In the genomic region with DNA sequence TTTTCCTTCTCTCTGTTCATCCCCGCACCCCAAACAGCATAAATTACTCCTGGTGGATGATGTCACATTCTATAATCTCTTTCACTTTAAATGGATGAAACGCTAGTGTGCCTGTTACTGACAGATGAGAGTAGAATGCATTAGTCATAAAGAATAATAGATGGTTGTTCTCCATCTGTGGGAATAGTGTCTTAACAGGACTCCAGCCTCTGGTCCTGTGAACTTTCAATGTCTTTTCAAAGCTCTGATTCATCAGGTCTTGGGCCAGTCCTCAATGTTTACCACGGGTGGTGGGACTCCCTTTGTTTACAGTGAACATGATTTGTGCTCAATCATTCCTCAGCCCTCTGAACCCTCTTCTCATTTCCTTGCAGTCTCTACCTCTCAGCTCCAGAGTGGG, we compare ENCODE assay signal across 14 cellular contexts.
DNase-seq lines count a peak whose midpoint lies in the region; ATAC-seq, FAIRE-seq and TF ChIP-seq lines count a peak whose summit lies in the region.
"Had no signal": no experiment of that assay in that cellular context is flagged by ENCODE, and none has a peak within 500 bp of the region (broad histone marks: within the 10 kb centered on the region; RNA-seq: fewer than 3 reads in every experiment).

No MANE protein-coding gene starts in this region.

- no peak overlapping the region for H4K5ac ChIP-seq in mesendoderm (ENCODE audit: low read length)

- H3K36me3 ChIP-seq in HepG2 (replicated peaks in 1 of 2; ENCODE audit: control insufficient read depth in 1 of 2, insufficient read depth in 2 of 2, low read length in 2 of 2) (no peaks in the 10 kb centered on the region), right lobe of liver (no peaks in the 10 kb centered on the region), mesendoderm (ENCODE audit: control insufficient read depth, insufficient read depth, low read length) (no peaks in the 10 kb centered on the region)
- H3K36me3 ChIP-seq: ovary, upper lobe of right lung had no signal

- no peak for TF ChIP-seq CTCF in HepG2 (CRISPR knock-in tag; IDR thresholded peaks at IDR 0.05)
- no peak for TF ChIP-seq CTCF in right lobe of liver (IDR thresholded peaks at IDR 0.05)

- CTCF ChIA-PET in HepG2 (lab: Yijun Ruan, JAX; ENCODE audit: low intra/inter-chr PET ratio, low total read pairs), result no interaction called here

- no peak overlapping the region for H2BK120ac ChIP-seq in mesendoderm (ENCODE audit: low read depth, low read length)

- no peak overlapping the region for H3K27ac ChIP-seq in HepG2 (ENCODE audit: extremely low read length, insufficient read depth, low read length)
- H3K27ac ChIP-seq in right lobe of liver, result no peak overlapping the region
- no peak overlapping the region for H3K27ac ChIP-seq in right cardiac atrium (ENCODE audit: low read length)
- H3K27ac ChIP-seq in mesendoderm (ENCODE audit: low read depth, low read length), result no peak overlapping the region
- H3K27ac ChIP-seq: ovary, upper lobe of right lung had no signal

- no peak overlapping the region for H2AFZ ChIP-seq in HepG2 (ENCODE audit: low read length)

- no peak overlapping the region for H3K4me3 Mint-ChIP-seq in stimulated activated memory B cell treated with anti-CD40 and anti-IgM and Interleukin-4, amounts not matched to agents 10 μg/mL and 1 μg/mL and 100 μg/mL, for 72 hours
- H3K4me3 Mint-ChIP-seq: B cell; T-helper 1 cell treated with Interleukin-12 subunit alpha and Interleukin-12 subunit beta and Interleukin-4 antibody, amounts not matched to agents 30 μg/mL and 1 μg/mL, for 36 hours had no signal

- H3K4me2 ChIP-seq in HepG2 (ENCODE audit: low read depth, low read length) (no peak overlapping the region), mesendoderm (ENCODE audit: low read length) (no peak overlapping the region)

- FAIRE-seq in HepG2 (lab: Jason Lieb, UNC), result no peak
- FAIRE-seq: colon had no signal

- POLR2A ChIA-PET in HepG2 (lab: Yijun Ruan, JAX), result no interaction called here

- no peak for TF ChIP-seq RAD21 in HepG2 (CRISPR knock-in tag; IDR thresholded peaks at IDR 0.05)

- no peak overlapping the region for H3K23ac ChIP-seq in mesendoderm (ENCODE audit: low read length)

- no peak overlapping the region for H3K18ac ChIP-seq in mesendoderm (ENCODE audit: low read length)

- H3K79me1 ChIP-seq in mesendoderm (ENCODE audit: low read length), result no peaks in the 10 kb centered on the region

- TF ChIP-seq EP300 in HepG2 (IDR thresholded peaks at IDR 0.05; ENCODE audit: low read depth in 2 of 2, low read length in 2 of 2), result no peak
- no peak for TF ChIP-seq EP300 in HepG2 (CRISPR knock-in tag; IDR thresholded peaks at IDR 0.05; ENCODE audit: borderline replicate concordance)

- in situ Hi-C loops in HepG2 (cut with HindIII; ENCODE audit: extremely low pct_ligation_motif_present, low pct_unique_long_range_greater_than_20kb), result no loop called here

- ATAC-seq in HepG2, result no peak
- no peak for ATAC-seq in right lobe of liver
- ATAC-seq in GM19328 (IDR thresholded peaks at IDR 0.05; ENCODE audit: unreplicated experiment), result no peak
- no peak for ATAC-seq in right cardiac atrium
- ATAC-seq in stimulated activated memory B cell treated with anti-CD40 and anti-IgM and Interleukin-4, amounts not matched to agents 10 μg/mL and 1 μg/mL and 100 μg/mL, for 72 hours, result no peak
- ATAC-seq: upper lobe of right lung had no signal

- DNase-seq in HepG2 (ENCODE audit: low spot score), result peak; percentile 16
- DNase-seq in right lobe of liver, result no peak
- peak; percentile 90 for DNase-seq in astrocyte of the hippocampus (ENCODE audit: low read depth, low spot score)
- DNase-seq in iris pigment epithelial cell (ENCODE audit: low read depth), result peak; percentile 95
- DNase-seq in right cardiac atrium, result no peak
- DNase-seq in mesendoderm, result no peak
- DNase-seq: NCI-H446, ovary, upper lobe of right lung had no signal

- H3K4me1 ChIP-seq in HepG2 (ENCODE audit: insufficient read depth, low read length) (no peaks in the 10 kb centered on the region), right lobe of liver (no peaks in the 10 kb centered on the region), right cardiac atrium (ENCODE audit: control insufficient read depth, insufficient read depth, low read length) (no peaks in the 10 kb centered on the region), mesendoderm (ENCODE audit: control insufficient read depth, low read depth, low read length) (no peaks in the 10 kb centered on the region)
- H3K4me1 ChIP-seq: upper lobe of right lung had no signal

- H3K9ac ChIP-seq in HepG2 (ENCODE audit: insufficient read depth, low read depth, low read length) (no peak overlapping the region), mesendoderm (ENCODE audit: low read length) (no peak overlapping the region)

- H2BK5ac ChIP-seq in mesendoderm (ENCODE audit: low read length), result no peak overlapping the region

- no peak overlapping the region for H2BK15ac ChIP-seq in mesendoderm (replicated peaks; ENCODE audit: low read depth)

- intact Hi-C loops in HepG2 (cut with micrococcal nuclease; ENCODE audit: unreplicated experiment), result no loop called here
- intact Hi-C loops in right lobe of liver (cut with DNase I), result no loop called here
- intact Hi-C loops in right cardiac atrium (cut with DNase I), result no loop called here

- TF ChIP-seq POLR2A in HepG2 (IDR thresholded peaks at IDR 0.05; ENCODE audit: insufficient read depth in 1 of 2, low read depth in 2 of 2, low read length in 2 of 2) (no peak), right lobe of liver (IDR thresholded peaks at IDR 0.05) (no peak)

- H3K27ac Mint-ChIP-seq in stimulated activated memory B cell treated with anti-CD40 and anti-IgM and Interleukin-4, amounts not matched to agents 10 μg/mL and 1 μg/mL and 100 μg/mL, for 72 hours, result no peak overlapping the region
- H3K27ac Mint-ChIP-seq: B cell; T-helper 1 cell treated with Interleukin-12 subunit alpha and Interleukin-12 subunit beta and Interleukin-4 antibody, amounts not matched to agents 30 μg/mL and 1 μg/mL, for 36 hours had no signal

- no peaks in the 10 kb centered on the region for H3K36me3 Mint-ChIP-seq in stimulated activated memory B cell treated with anti-CD40 and anti-IgM and Interleukin-4, amounts not matched to agents 10 μg/mL and 1 μg/mL and 100 μg/mL, for 72 hours

- no peaks in the 10 kb centered on the region for H3K27me3 Mint-ChIP-seq in stimulated activated memory B cell treated with anti-CD40 and anti-IgM and Interleukin-4, amounts not matched to agents 10 μg/mL and 1 μg/mL and 100 μg/mL, for 72 hours
- H3K27me3 Mint-ChIP-seq: B cell had no signal

- H3K4ac ChIP-seq in mesendoderm (ENCODE audit: low read depth, low read length), result no peak overlapping the region

- H3K79me2 ChIP-seq in HepG2 (ENCODE audit: insufficient read depth, low read length) (no peaks in the 10 kb centered on the region), mesendoderm (ENCODE audit: control insufficient read depth, insufficient read depth, low read length) (no peaks in the 10 kb centered on the region)

- no peak overlapping the region for H3K56ac ChIP-seq in mesendoderm (ENCODE audit: low read length)

- no peaks in the 10 kb centered on the region for H3K9me3 Mint-ChIP-seq in stimulated activated memory B cell treated with anti-CD40 and anti-IgM and Interleukin-4, amounts not matched to agents 10 μg/mL and 1 μg/mL and 100 μg/mL, for 72 hours
- H3K9me3 Mint-ChIP-seq: T-helper 1 cell treated with Interleukin-12 subunit alpha and Interleukin-12 subunit beta and Interleukin-4 antibody, amounts not matched to agents 30 μg/mL and 1 μg/mL, for 36 hours had no signal

- no peak overlapping the region for H3K4me3 ChIP-seq in HepG2 (replicated peaks in 1 of 3; ENCODE audit: insufficient read depth in 1 of 3, low read depth in 2 of 3, low read length in 3 of 3)
- H3K4me3 ChIP-seq in right lobe of liver, result no peak overlapping the region
- no peak overlapping the region for H3K4me3 ChIP-seq in right cardiac atrium (ENCODE audit: low read length)
- no peak overlapping the region for H3K4me3 ChIP-seq in mesendoderm (ENCODE audit: low read length)
- H3K4me3 ChIP-seq: ovary, upper lobe of right lung had no signal

- no peaks in the 10 kb centered on the region for H4K20me1 ChIP-seq in HepG2 (ENCODE audit: insufficient read depth, low read length)

- no peak overlapping the region for H2AK5ac ChIP-seq in mesendoderm (ENCODE audit: low read length)

- 9% methylated on average over 3 of the region's 3 CpGs for WGBS in HepG2 (ENCODE audit: low lambda C conversion rate)
- WGBS in right lobe of liver (ENCODE audit: insufficient coverage, low coverage, low lambda C conversion rate, missing lambda C conversion rate), result 22% methylated on average over 3 of the region's 3 CpGs
- WGBS in right cardiac atrium, result 31% methylated on average over 3 of the region's 3 CpGs
- WGBS in mesendoderm (ENCODE audit: extremely low coverage, insufficient coverage, low lambda C conversion rate), result no CpG with 5 or more reads among the region's 3 CpGs

- H3K9me3 ChIP-seq in HepG2 (ENCODE audit: low read length) (no peaks in the 10 kb centered on the region), right lobe of liver (no peaks in the 10 kb centered on the region), right cardiac atrium (ENCODE audit: control insufficient read depth, low read length) (no peaks in the 10 kb centered on the region)
- H3K9me3 ChIP-seq: ovary, upper lobe of right lung had no signal

- H3K27me3 ChIP-seq in HepG2 (ENCODE audit: control insufficient read depth in 1 of 2, insufficient read depth in 2 of 2, low read length in 2 of 2), result no peaks in the 10 kb centered on the region
- no peaks in the 10 kb centered on the region for H3K27me3 ChIP-seq in right lobe of liver
- H3K27me3 ChIP-seq in right cardiac atrium (ENCODE audit: control insufficient read depth, insufficient read depth), result no peaks in the 10 kb centered on the region
- H3K27me3 ChIP-seq in mesendoderm (ENCODE audit: insufficient read depth, low read length, poor library complexity), result no peaks in the 10 kb centered on the region
- H3K27me3 ChIP-seq: ovary, upper lobe of right lung had no signal

- no TSS peak for BruUV-seq in HepG2 (replicated peaks; lab: Mats Ljungman, UMichigan)

- no peak overlapping the region for H4K8ac ChIP-seq in mesendoderm (ENCODE audit: low read depth, low read length)

- H3K4me1 Mint-ChIP-seq in stimulated activated memory B cell treated with anti-CD40 and anti-IgM and Interleukin-4, amounts not matched to agents 10 μg/mL and 1 μg/mL and 100 μg/mL, for 72 hours, result no peaks in the 10 kb centered on the region
- H3K4me1 Mint-ChIP-seq: B cell had no signal

TF ChIP-seq in HepG2, 621 proteins besides CTCF, POLR2A, EP300 and RAD21 (continues in another document):
- TF ChIP-seq ZNF816 (CRISPR knock-in tag; IDR thresholded peaks at IDR 0.05; ENCODE audit: borderline replicate concordance), result no peak
- no peak for TF ChIP-seq TP53 (CRISPR knock-in tag; conservative IDR thresholded peaks at IDR 0.05)
- TF ChIP-seq HNRNPH1 (optimal IDR thresholded peaks at IDR 0.05; ENCODE audit: low read depth, low read length), result no peak
- TF ChIP-seq XRCC5 (optimal IDR thresholded peaks at IDR 0.05; ENCODE audit: low read length), result no peak
- TF ChIP-seq MATR3 (CRISPR knock-in tag; IDR thresholded peaks at IDR 0.05), result no peak
- TF ChIP-seq KAT8 (CRISPR knock-in tag; IDR thresholded peaks at IDR 0.05), result no peak

Comparison
In these comparisons a context has a peak if more than half of its experiments do, and no peak if none do; other contexts are left out.
1. DNase-seq: peak in HepG2 (single experiment), astrocyte of the hippocampus (single experiment) and iris pigment epithelial cell (single experiment); none in right lobe of liver (0 of 3), right cardiac atrium (0 of 3) and mesendoderm (single experiment).